8 cellular contexts compared by ENCODE assay signal in the genomic region with DNA sequence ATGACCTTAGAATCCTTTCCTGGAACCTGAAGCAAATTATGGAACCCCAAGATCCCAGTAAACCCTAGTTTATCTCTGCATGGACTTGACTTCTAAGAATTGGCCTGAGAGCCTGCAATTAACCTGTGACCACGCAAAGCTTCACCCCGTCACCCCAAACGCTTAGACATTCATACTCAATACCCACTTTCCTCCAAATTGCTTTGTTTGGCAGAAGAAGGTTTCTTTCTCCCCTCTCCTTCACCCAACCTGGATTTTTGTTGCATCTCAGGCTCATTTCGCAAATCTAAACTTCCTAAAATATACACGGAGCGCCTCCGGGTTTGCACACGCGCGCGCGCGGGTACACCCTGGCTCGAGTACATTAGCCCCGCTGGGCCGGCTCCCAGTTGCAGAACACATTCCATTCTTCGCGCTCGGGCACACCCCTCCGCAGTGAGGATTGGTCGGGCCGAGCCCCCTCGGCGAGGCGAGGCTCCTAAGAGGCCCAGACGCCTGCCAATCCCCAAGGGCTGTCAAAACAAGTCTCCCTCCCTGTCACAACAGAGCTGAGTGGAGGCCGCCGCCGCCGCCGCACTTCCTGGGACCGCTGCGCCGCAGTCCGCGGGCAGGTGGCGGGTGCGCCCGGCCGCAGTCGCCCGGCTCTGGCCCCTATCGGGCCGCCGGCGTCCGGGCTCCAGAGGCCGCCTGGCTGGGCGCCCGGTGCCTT. TPM values are rescaled to one million over a fixed set of nuclear protein-coding genes. Genes with fewer than 3 reads are reported as not detected.
DNase-seq lines count a peak whose midpoint lies in the region; ATAC-seq and TF ChIP-seq lines count a peak whose summit lies in the region.

A gene (plus strand): TSS at position 545 of the 709 bp plus-strand sequence.

- H2AFZ ChIP-seq in PC-9: peak within 1 kb of the TSS; percentile 60; the same call in 1 of the 2 replicates

- H3K27me3 ChIP-seq in PC-9 (ENCODE audit: insufficient read depth, low read depth) (peaks cover 22% of the 10 kb centered on the region), esophagus (ENCODE audit: control insufficient read depth in 1 of 2, insufficient read depth in 2 of 2, low read length in 2 of 2) (peaks cover 0 to 5% of the 10 kb centered on the region in 2 donors), mucosa of stomach (ENCODE audit: control insufficient read depth, insufficient read depth, low read length) (peaks cover 19% of the 10 kb centered on the region)

- H3K9ac ChIP-seq in mucosa of stomach (ENCODE audit: low read length): no peak within 1 kb of the TSS

- intact Hi-C loops in PC-9 (cut with micrococcal nuclease; ENCODE audit: unreplicated experiment): loop anchor here (1.0 kb wide), 1 partner anchor 492 kb away; no protein-coding TSS in a partner anchor

- H3K4me2 ChIP-seq in PC-9: peak within 1 kb of the TSS; percentile 74

- H3K4me1 ChIP-seq in PC-9 (replicated peaks; ENCODE audit: insufficient read depth) (no peaks in the 10 kb centered on the region), esophagus (ENCODE audit: control insufficient read depth in 2 of 2, insufficient read depth in 2 of 2, low read length in 1 of 2) (peaks cover 0 to 7% of the 10 kb centered on the region in 2 donors), mucosa of stomach (ENCODE audit: control insufficient read depth, insufficient read depth, low read length) (peaks cover 7% of the 10 kb centered on the region)

- H3K9me2 ChIP-seq in PC-9 (ENCODE audit: insufficient read depth): no peaks in the 10 kb centered on the region

- H3K9me3 ChIP-seq in PC-9 (ENCODE audit: insufficient read depth, low read depth): no peaks in the 10 kb centered on the region; the same call in 1 of the 2 replicates
- H3K9me3 ChIP-seq in esophagus (ENCODE audit: control insufficient read depth in 2 of 2, insufficient read depth in 1 of 2, low read depth in 1 of 2, low read length in 1 of 2): no peaks in the 10 kb centered on the region
- H3K9me3 ChIP-seq in mucosa of stomach (ENCODE audit: control insufficient read depth, low read length): no peaks in the 10 kb centered on the region

- POLR2A ChIA-PET in PC-9 (lab: Charles Lee; ENCODE audit: unreplicated experiment): interaction anchor here (0.6 kb wide), 1 partner anchor 57 kb away, joined by 3 read pairs; no protein-coding TSS in a partner anchor

- H3F3A ChIP-seq in PC-9 (ENCODE audit: insufficient read depth, low read depth): no peaks in the 10 kb centered on the region

- DNase-seq in D341Med (ENCODE audit: low spot score) (peak; percentile 91), HuH-7.5 (ENCODE audit: low spot score) (peak; percentile 83), PC-9 (peak; percentile 62 to 79)
- peak; percentile 94 for DNase-seq in activated T-cell treated with anti-CD3 and anti-CD28 coated beads, Interleukin-2, amount 50 U/mL, for 48 hours
- peak; percentile 62 to 75 for DNase-seq in stimulated activated CD8-positive, alpha-beta memory T cell treated with anti-CD3 and anti-CD28 coated beads, Interleukin-4, amount 100 ng/mL, for 4 hours (ENCODE audit: low read depth in 2 of 2, low spot score in 1 of 2)

- H3K79me2 ChIP-seq in PC-9 (ENCODE audit: low read depth): no peaks in the 10 kb centered on the region

- H3K27ac ChIP-seq in PC-9: no peak within 1 kb of the TSS
- H3K27ac ChIP-seq in esophagus (ENCODE audit: low read depth in 2 of 2, low read length in 1 of 2): peak within 1 kb of the TSS; percentile 12 to 51

- H3K36me3 ChIP-seq in PC-9 (ENCODE audit: low read depth): no peaks in the 10 kb centered on the region
- H3K36me3 ChIP-seq in esophagus (ENCODE audit: control insufficient read depth in 2 of 2, insufficient read depth in 2 of 2, low read length in 1 of 2): no peaks in the 10 kb centered on the region
- H3K36me3 ChIP-seq in mucosa of stomach (ENCODE audit: control insufficient read depth, insufficient read depth, low read length): no peaks in the 10 kb centered on the region

- CTCF ChIA-PET in PC-9 (lab: Charles Lee): no interaction called here

- H3K4me3 ChIP-seq in PC-9 (peak within 1 kb of the TSS; percentile 41; the same call in 1 of the 2 replicates), esophagus (ENCODE audit: low read depth in 1 of 2, low read length in 2 of 2) (peak within 1 kb of the TSS; percentile 60 to 73), mucosa of stomach (ENCODE audit: low read length) (peak within 1 kb of the TSS; percentile 22)

- WGBS in esophagus, 2 donors: 1 to 2% methylated on average over 40 to 50 of the region's 50 CpGs

- no peaks in the 10 kb centered on the region for H4K20me1 ChIP-seq in PC-9 (ENCODE audit: insufficient read depth)

- no TSS peak for BruUV-seq in PC-9 (replicated peaks; lab: Mats Ljungman, UMichigan)

- TF ChIP-seq CTCF in PC-9 (conservative IDR thresholded peaks at IDR 0.05): no peak

- peak; percentile 100 for ATAC-seq in GM21529 (IDR thresholded peaks at IDR 0.05; ENCODE audit: unreplicated experiment)

RNA-seq across cellular contexts. Expression of the gene that starts here (rescaled TPM):
- total RNA-seq in PC-9 (2021): not detected in 2 replicates
- polyA plus RNA-seq in esophagus: under 1 TPM; 0.20 to 0.59 TPM

Comparison
In these comparisons a context has a peak if more than half of its experiments do, and no peak if none do; other contexts are left out.
1. Peak in DNase-seq, H3K4me3 ChIP-seq and H3K4me2 ChIP-seq in PC-9; RNA of the gene not detected or under 1 TPM.